In genomic region chr4:25240754-25241210, GRCh38 we compare ENCODE assay signal across 1 cellular context.
A peak's percentile ranks its signal among the peaks of the same experiment; 100 is the strongest.
TF ChIP-seq lines count a peak whose summit lies in the region.

No MANE protein-coding gene starts in this region.

TF ChIP-seq in K562, 482 proteins besides CTCF, POLR2A, EP300 and RAD21:
- TF ChIP-seq ELF4 (CRISPR knock-in tag; IDR thresholded peaks at IDR 0.05): peak; percentile 85; the same call in 1 of the 2 replicates
- TF ChIP-seq, protein P1, sequence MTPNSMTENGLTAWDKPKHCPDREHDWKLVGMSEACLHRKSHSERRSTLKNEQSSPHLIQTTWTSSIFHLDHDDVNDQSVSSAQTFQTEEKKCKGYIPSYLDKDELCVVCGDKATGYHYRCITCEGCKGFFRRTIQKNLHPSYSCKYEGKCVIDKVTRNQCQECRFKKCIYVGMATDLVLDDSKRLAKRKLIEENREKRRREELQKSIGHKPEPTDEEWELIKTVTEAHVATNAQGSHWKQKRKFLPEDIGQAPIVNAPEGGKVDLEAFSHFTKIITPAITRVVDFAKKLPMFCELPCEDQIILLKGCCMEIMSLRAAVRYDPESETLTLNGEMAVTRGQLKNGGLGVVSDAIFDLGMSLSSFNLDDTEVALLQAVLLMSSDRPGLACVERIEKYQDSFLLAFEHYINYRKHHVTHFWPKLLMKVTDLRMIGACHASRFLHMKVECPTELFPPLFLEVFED (CRISPR knock-in tag; conservative IDR thresholded peaks at IDR 0.05): peak; percentile 92
- 0 out of 2 replicates have a peak, but pooled peaks have one; percentile 19 for TF ChIP-seq DEAF1 (CRISPR knock-in tag; IDR thresholded peaks at IDR 0.05)
- peak; percentile 26; the same call in 1 of the 2 replicates for TF ChIP-seq C11orf30 (IDR thresholded peaks at IDR 0.05; ENCODE audit: low read depth)
- peak; percentile 79 for TF ChIP-seq TCF3 (CRISPR knock-in tag; IDR thresholded peaks at IDR 0.05)
- TF ChIP-seq DPF2 (IDR thresholded peaks at IDR 0.05): peak; percentile 43
- peak; percentile 47 for TF ChIP-seq CBFA2T2 (conservative IDR thresholded peaks at IDR 0.05)
- TF ChIP-seq TAL1 (IDR thresholded peaks at IDR 0.05): peak; percentile 46
- TF ChIP-seq ARID1B (IDR thresholded peaks at IDR 0.05): peak; percentile 68
- TF ChIP-seq ZBTB26 (CRISPR knock-in tag; IDR thresholded peaks at IDR 0.05): peak; percentile 72; the same call in 1 of the 2 replicates
- TF ChIP-seq CBFA2T3 (IDR thresholded peaks at IDR 0.05): peak; percentile 66
- TF ChIP-seq TRIM24 (IDR thresholded peaks at IDR 0.05): peak in 1 of 2 experiments; percentile 63; a peak in 1 of 4 replicates
- TF ChIP-seq NCOR1 (IDR thresholded peaks at IDR 0.05): peak; percentile 54; the same call in 1 of the 2 replicates
- TF ChIP-seq MTA2 (IDR thresholded peaks at IDR 0.05; ENCODE audit: low read depth): 0 out of 2 replicates have a peak, but pooled peaks have one; percentile 20
- TF ChIP-seq SMARCA4 (IDR thresholded peaks at IDR 0.05): 0 out of 2 replicates have a peak, but pooled peaks have one; percentile 36
- 0 out of 2 replicates have a peak, but pooled peaks have one; percentile 28 for TF ChIP-seq CHAMP1 (IDR thresholded peaks at IDR 0.05)
- TF ChIP-seq, protein P2, sequence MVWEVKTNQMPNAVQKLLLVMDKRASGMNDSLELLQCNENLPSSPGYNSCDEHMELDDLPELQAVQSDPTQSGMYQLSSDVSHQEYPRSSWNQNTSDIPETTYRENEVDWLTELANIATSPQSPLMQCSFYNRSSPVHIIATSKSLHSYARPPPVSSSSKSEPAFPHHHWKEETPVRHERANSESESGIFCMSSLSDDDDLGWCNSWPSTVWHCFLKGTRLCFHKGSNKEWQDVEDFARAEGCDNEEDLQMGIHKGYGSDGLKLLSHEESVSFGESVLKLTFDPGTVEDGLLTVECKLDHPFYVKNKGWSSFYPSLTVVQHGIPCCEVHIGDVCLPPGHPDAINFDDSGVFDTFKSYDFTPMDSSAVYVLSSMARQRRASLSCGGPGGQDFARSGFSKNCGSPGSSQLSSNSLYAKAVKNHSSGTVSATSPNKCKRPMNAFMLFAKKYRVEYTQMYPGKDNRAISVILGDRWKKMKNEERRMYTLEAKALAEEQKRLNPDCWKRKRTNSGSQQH (CRISPR knock-in tag; IDR thresholded peaks at IDR 0.05): peak; percentile 28; the same call in 1 of the 2 replicates
- 0 out of 2 replicates have a peak, but pooled peaks have one; percentile 39 for TF ChIP-seq EHMT2 (IDR thresholded peaks at IDR 0.05)
- TF ChIP-seq BCOR (IDR thresholded peaks at IDR 0.05): 0 out of 2 replicates have a peak, but pooled peaks have one; percentile 34
- TF ChIP-seq ZNF316 (IDR thresholded peaks at IDR 0.05): peak; percentile 26; the same call in 1 of the 2 replicates
